ENCODE assay signal across 2 cellular contexts in the genomic region with DNA sequence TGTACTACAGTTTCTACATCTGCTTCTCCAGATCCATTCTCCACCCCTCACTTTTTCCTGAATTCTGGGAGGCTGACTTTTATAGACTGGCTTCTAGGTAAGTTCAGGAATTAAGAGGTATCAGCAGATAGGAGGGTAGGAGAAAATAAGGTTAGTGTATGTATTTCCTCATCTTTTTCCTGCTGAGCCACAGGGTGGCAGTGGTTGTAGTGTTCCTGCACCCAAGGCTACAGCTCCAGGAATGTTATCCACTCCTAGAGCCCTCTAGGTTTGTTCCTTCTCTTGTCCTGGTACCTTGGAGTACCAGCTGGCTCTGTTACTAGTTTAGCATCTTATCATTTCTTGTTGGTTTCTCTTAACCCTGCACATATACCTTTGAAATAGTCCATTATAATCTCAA.
TF ChIP-seq lines count a peak whose summit lies in the region.

No MANE protein-coding gene starts in this region.

TF ChIP-seq in HEK293, 187 proteins besides CTCF, POLR2A, EP300 and RAD21 (continued from another document):
- TF ChIP-seq ZSCAN18 (tag by site-specific recombination; IDR thresholded peaks at IDR 0.05): no peak
- TF ChIP-seq ZNF654 (tag by site-specific recombination; IDR thresholded peaks at IDR 0.05; ENCODE audit: low read depth): peak; percentile 30; the same call in 1 of the 2 replicates
TF ChIP-seq in HEK293: peak in this region for 2.

TF ChIP-seq in WTC11, 78 proteins besides CTCF, POLR2A, EP300 and RAD21 (continued from another document):
- TF ChIP-seq HMGA2 (CRISPR knock-in tag; IDR thresholded peaks at IDR 0.05) (no peak), NFYB (CRISPR knock-in tag; conservative IDR thresholded peaks at IDR 0.05; ENCODE audit: low read depth) (no peak), RELA (CRISPR knock-in tag; IDR thresholded peaks at IDR 0.05; ENCODE audit: borderline replicate concordance) (no peak), IRF1 (CRISPR knock-in tag; IDR thresholded peaks at IDR 0.05) (no peak), ZNF232 (CRISPR knock-in tag; IDR thresholded peaks at IDR 0.05) (no peak), ZNF425 (CRISPR knock-in tag; conservative IDR thresholded peaks at IDR 0.05) (no peak), NFATC4 (CRISPR knock-in tag; IDR thresholded peaks at IDR 0.05) (no peak), TEAD1 (CRISPR knock-in tag; IDR thresholded peaks at IDR 0.05) (no peak), USF1 (CRISPR knock-in tag; IDR thresholded peaks at IDR 0.05) (no peak), MYBL2 (CRISPR knock-in tag; IDR thresholded peaks at IDR 0.05) (no peak)
- TF ChIP-seq, protein P1, sequence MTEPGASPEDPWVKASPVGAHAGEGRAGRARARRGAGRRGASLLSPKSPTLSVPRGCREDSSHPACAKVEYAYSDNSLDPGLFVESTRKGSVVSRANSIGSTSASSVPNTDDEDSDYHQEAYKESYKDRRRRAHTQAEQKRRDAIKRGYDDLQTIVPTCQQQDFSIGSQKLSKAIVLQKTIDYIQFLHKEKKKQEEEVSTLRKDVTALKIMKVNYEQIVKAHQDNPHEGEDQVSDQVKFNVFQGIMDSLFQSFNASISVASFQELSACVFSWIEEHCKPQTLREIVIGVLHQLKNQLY (CRISPR knock-in tag; IDR thresholded peaks at IDR 0.05): no peak
